Comparison of ENCODE assay signal across 1 cellular context in the genomic region with DNA sequence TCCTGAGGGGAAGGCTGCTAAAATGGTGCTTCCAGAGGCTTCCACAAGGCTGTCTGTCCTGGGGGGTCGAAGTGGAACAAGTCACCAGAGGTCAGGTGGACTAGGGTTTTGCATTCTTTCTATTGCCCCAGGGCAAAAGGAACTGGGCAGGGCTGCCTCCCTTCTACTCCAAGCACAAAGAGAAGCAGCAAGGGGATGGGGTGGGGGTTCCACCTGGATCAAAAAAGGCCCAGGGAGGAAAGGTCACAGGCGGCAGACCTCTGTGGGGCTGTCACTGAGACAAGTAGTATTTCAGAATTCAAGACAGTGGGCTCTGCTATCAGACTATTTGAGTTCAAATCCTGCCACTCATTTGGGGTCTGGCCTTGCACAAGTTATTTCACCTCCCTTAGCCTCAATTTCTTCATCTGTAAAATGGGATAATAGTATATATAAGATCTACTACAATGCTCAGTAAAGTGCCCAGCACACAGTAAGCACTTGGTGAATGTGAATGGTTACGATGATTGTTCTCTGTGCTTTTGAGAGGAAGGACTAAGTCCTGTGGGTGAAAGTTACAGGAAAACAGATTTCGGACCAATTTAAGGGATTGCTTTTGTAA.
TF ChIP-seq lines count a peak whose summit lies in the region.

No MANE protein-coding gene starts in this region.

TF ChIP-seq in GM23338, 12 proteins besides CTCF, POLR2A, EP300 and RAD21:
- TF ChIP-seq ETS1 (IDR thresholded peaks at IDR 0.05) (no peak), CREB1 (CRISPR knock-in tag; IDR thresholded peaks at IDR 0.05; ENCODE audit: low read depth) (no peak), REST (IDR thresholded peaks at IDR 0.05; ENCODE audit: unreplicated experiment) (no peak), JUNB (IDR thresholded peaks at IDR 0.05; ENCODE audit: unreplicated experiment) (no peak), STAT1 (IDR thresholded peaks at IDR 0.05; ENCODE audit: unreplicated experiment) (no peak), ZNF331 (CRISPR knock-in tag; IDR thresholded peaks at IDR 0.05; ENCODE audit: low read depth) (no peak), ZNF114 (CRISPR knock-in tag; IDR thresholded peaks at IDR 0.05) (no peak), EZH2phosphoT487 (IDR thresholded peaks at IDR 0.05; ENCODE audit: unreplicated experiment) (no peak), ZNF462 (CRISPR knock-in tag; IDR thresholded peaks at IDR 0.05) (no peak), POLR2AphosphoS5 (IDR thresholded peaks at IDR 0.05; ENCODE audit: low read depth) (no peak), NANOG (IDR thresholded peaks at IDR 0.05; ENCODE audit: borderline replicate concordance) (no peak), EZH2 (IDR thresholded peaks at IDR 0.05; ENCODE audit: low read depth, unreplicated experiment) (no peak)
